Comparison of ENCODE assay signal across 2 cellular contexts in the genomic region with DNA sequence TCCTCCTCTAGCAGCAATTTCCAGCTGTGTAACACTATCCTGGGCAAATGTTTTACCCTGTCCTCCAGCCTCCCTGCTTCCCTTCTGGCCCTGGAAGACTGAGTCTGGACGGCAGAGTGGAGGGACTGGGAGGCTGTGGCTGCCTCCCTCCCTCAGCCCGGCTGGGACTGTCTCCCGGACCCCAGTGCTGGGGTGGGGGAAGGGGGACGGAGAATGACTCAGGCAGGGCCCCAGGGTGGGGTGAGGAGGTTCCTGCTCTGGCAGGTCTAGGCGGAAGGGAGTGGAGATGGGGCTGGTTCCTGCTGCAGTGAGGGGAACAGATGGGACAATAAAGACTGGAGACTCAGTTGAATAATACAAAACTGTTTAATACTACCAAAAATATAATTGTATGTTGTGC.
TF ChIP-seq lines count a peak whose summit lies in the region.

No MANE protein-coding gene starts in this region.

TF ChIP-seq in HCT116, 20 proteins besides CTCF, POLR2A, EP300 and RAD21:
- TF ChIP-seq SIN3A (IDR thresholded peaks at IDR 0.05; ENCODE audit: low read depth) (no peak), ATF3 (IDR thresholded peaks at IDR 0.05) (no peak), SRF (IDR thresholded peaks at IDR 0.05; ENCODE audit: low read depth) (no peak), ELF1 (IDR thresholded peaks at IDR 0.05; ENCODE audit: borderline replicate concordance, low read depth) (no peak), ZFX (IDR thresholded peaks at IDR 0.05) (no peak)

TF ChIP-seq in SK-N-SH treated with all-trans-retinoic acid at 6 μM for 48 hours, 23 proteins besides CTCF, POLR2A, EP300 and RAD21:
- no peak for TF ChIP-seq ESRRG (CRISPR knock-in tag; IDR thresholded peaks at IDR 0.05)
- TF ChIP-seq POU6F1 (CRISPR knock-in tag; IDR thresholded peaks at IDR 0.05; ENCODE audit: borderline replicate concordance, low read depth) = no peak
- no peak for TF ChIP-seq CSRNP3 (CRISPR knock-in tag; IDR thresholded peaks at IDR 0.05)
- no peak for TF ChIP-seq TOX (CRISPR knock-in tag; IDR thresholded peaks at IDR 0.05; ENCODE audit: borderline replicate concordance)
- no peak for TF ChIP-seq BACH2 (CRISPR knock-in tag; IDR thresholded peaks at IDR 0.05; ENCODE audit: borderline replicate concordance)
- TF ChIP-seq ISL1 (CRISPR knock-in tag; IDR thresholded peaks at IDR 0.05) = no peak
- no peak for TF ChIP-seq OSR1 (CRISPR knock-in tag; IDR thresholded peaks at IDR 0.05)
- no peak for TF ChIP-seq ZNF565 (CRISPR knock-in tag; conservative IDR thresholded peaks at IDR 0.05; ENCODE audit: low read depth)
- no peak for TF ChIP-seq ZC3H10 (CRISPR knock-in tag; IDR thresholded peaks at IDR 0.05)
- TF ChIP-seq TSHZ2 (CRISPR knock-in tag; IDR thresholded peaks at IDR 0.05) = no peak
- no peak for TF ChIP-seq ZNF8 (CRISPR knock-in tag; IDR thresholded peaks at IDR 0.05)
- no peak for TF ChIP-seq CREB5 (CRISPR knock-in tag; IDR thresholded peaks at IDR 0.05; ENCODE audit: low read depth)
